8 cellular contexts compared by ENCODE assay signal in the genomic region with DNA sequence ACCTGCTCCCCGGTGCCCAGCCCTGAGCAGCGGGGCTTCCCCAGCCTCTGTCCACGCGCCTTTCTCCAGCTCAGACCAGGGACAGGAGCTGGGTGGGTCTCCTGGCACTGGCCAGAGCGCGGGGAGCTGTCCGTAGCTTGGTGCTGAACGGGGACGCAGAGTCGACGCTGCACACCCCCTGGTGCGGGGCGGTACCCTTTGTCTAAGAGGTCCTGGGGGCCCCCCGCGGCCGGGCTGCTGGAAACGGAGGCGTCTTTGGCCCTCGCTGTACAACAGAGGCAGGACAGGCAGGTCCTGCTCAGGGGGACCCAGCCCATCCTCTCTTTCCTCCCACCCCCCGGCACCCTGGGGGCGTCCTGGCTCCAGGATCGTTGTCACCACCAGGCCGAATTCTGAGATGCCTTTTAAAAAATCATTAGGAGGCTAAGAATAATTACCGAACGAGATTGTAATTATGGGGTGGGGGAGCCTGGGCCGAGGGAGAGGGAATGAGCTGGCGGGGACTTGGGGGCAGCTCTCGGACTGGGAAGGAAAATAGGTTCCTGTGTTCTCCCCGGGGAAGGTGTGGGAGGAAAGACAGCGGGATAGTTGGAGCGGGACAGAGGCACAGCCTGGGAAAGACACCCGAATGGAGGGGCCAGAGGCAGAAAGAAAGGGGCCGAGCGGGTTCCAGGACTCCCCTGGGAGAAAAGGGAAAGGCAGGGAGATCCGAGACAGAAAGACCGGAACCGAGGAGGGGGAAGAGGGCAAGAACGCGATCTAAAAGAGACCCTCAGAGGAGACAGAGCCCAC. TPM values are rescaled to one million over a fixed set of nuclear protein-coding genes. Genes with fewer than 3 reads are reported as not detected.
DNase-seq lines count a peak whose midpoint lies in the region; ATAC-seq and TF ChIP-seq lines count a peak whose summit lies in the region.

No MANE protein-coding gene starts in this region.

- H3K4me3 ChIP-seq in upper lobe of right lung, result no peak overlapping the region

- H3K4me3 Mint-ChIP-seq in activated naive CD8-positive, alpha-beta T cell treated with anti-CD3 and anti-CD28 coated beads, Interleukin-2, amount 50 U/mL, for 24 hours, result no peak overlapping the region

- H3K27ac Mint-ChIP-seq in activated naive CD8-positive, alpha-beta T cell treated with anti-CD3 and anti-CD28 coated beads, Interleukin-2, amount 50 U/mL, for 24 hours, result no peak overlapping the region

- H3K36me3 Mint-ChIP-seq in activated naive CD8-positive, alpha-beta T cell treated with anti-CD3 and anti-CD28 coated beads, Interleukin-2, amount 50 U/mL, for 24 hours (ENCODE audit: low read depth), result no peaks in the 10 kb centered on the region

- peaks cover 83% of the 10 kb centered on the region for H3K27me3 Mint-ChIP-seq in activated naive CD8-positive, alpha-beta T cell treated with anti-CD3 and anti-CD28 coated beads, Interleukin-2, amount 50 U/mL, for 24 hours

- intact Hi-C loops in upper lobe of right lung (cut with DNase I), result no loop called here

- no peak for ATAC-seq in activated naive CD8-positive, alpha-beta T cell treated with anti-CD3 and anti-CD28 coated beads, Interleukin-2, amount 50 U/mL, for 24 hours
- ATAC-seq in upper lobe of right lung (peak; percentile 76), GM21515 (IDR thresholded peaks at IDR 0.05; ENCODE audit: unreplicated experiment) (no peak)

- peaks cover 72% of the 10 kb centered on the region for H3K27me3 ChIP-seq in upper lobe of right lung

- peaks cover 10% of the 10 kb centered on the region for H3K4me1 ChIP-seq in upper lobe of right lung

- no peaks in the 10 kb centered on the region for H3K36me3 ChIP-seq in upper lobe of right lung

- H3K9me3 ChIP-seq in upper lobe of right lung, result no peaks in the 10 kb centered on the region

- no peak overlapping the region for H3K27ac ChIP-seq in upper lobe of right lung

- H3K9me3 Mint-ChIP-seq in activated naive CD8-positive, alpha-beta T cell treated with anti-CD3 and anti-CD28 coated beads, Interleukin-2, amount 50 U/mL, for 24 hours, result no peaks in the 10 kb centered on the region

- peaks cover 33% of the 10 kb centered on the region for H3K4me1 Mint-ChIP-seq in activated naive CD8-positive, alpha-beta T cell treated with anti-CD3 and anti-CD28 coated beads, Interleukin-2, amount 50 U/mL, for 24 hours

- DNase-seq in activated gamma-delta T cell treated with Interleukin-2 at 50 U/mL for 16 hours (peak; percentile 28), activated gamma-delta T cell (lab: John Stamatoyannopoulos, UW) (no peak), islet precursor cell (peak; percentile 85), upper lobe of right lung (peak; percentile 76), NCI-H1436 treated with DMSO at 0.1 percent for 48 hours (lab: John Stamatoyannopoulos, UW) (no peak), NCI-H1417 treated with DMSO at 0.1 percent for 48 hours (lab: John Stamatoyannopoulos, UW) (no peak)
- DNase-seq in activated naive CD8-positive, alpha-beta T cell treated with anti-CD3 and anti-CD28 coated beads, Interleukin-2, amount 50 U/mL, for 24 hours, result peak; percentile 62

- TF ChIP-seq CTCF in upper lobe of right lung (IDR thresholded peaks at IDR 0.05), result no peak

RNA-seq across cellular contexts. Expression of gene SKOR1, which starts 4.1 kb away (rescaled TPM):
- 0.52 TPM for total RNA-seq in upper lobe of right lung

RNA-seq across cellular contexts. Expression of gene RNU6-1, which starts 18.7 kb away (rescaled TPM):
- total RNA-seq in upper lobe of right lung, result not detected

Comparison
In these comparisons a context has a peak if more than half of its experiments do, and no peak if none do; other contexts are left out.
1. DNase-seq: peak in activated gamma-delta T cell treated with Interleukin-2 at 50 U/mL for 16 hours (single experiment), activated naive CD8-positive, alpha-beta T cell treated with anti-CD3 and anti-CD28 coated beads, Interleukin-2, amount 50 U/mL, for 24 hours (single experiment), islet precursor cell (single experiment) and upper lobe of right lung (single experiment); none in activated gamma-delta T cell (single experiment), NCI-H1436 treated with DMSO at 0.1 percent for 48 hours (single experiment) and NCI-H1417 treated with DMSO at 0.1 percent for 48 hours (single experiment).